Comparison of ENCODE assay signal across 20 cellular contexts in the genomic region with DNA sequence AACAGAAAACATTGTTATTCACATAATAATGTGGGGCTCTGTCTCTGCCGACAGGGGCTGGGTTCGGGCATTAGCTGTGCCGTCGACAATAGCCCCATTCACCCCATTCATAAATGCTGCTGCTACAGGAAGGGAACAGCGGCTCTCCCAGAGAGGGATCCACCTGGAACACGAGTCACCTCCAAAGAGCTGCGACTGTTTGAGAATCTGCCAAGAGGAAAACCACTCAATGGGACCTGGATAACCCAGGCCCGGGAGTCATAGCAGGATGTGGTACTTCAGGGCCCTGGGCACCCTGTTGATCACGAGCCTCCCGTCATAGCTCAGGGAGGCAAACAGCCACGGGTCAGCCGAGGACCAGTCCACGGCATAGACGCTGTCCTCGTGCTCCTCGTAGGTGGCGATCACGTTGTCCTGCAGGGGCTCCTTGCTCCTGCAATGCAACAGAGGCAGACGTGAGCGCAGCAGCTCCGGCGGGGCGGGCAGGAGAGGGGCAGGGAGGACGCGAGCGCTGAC.
DNase-seq lines count a peak whose midpoint lies in the region; ATAC-seq, FAIRE-seq and TF ChIP-seq lines count a peak whose summit lies in the region.
"Had no signal": no experiment of that assay in that cellular context is flagged by ENCODE, and none has a peak within 500 bp of the region (broad histone marks: within the 10 kb centered on the region; RNA-seq: fewer than 3 reads in every experiment).

No MANE protein-coding gene starts in this region.

- DNase-seq in HCT116 (ENCODE audit: low read depth, low spot score) (no peak), bronchial epithelial cell (ENCODE audit: low read depth) (peak; percentile 7), lower lobe of right lung (peak; percentile 29), D721Med (ENCODE audit: insufficient read length, low spot score) (no peak), D341Med (ENCODE audit: low spot score) (no peak)
- DNase-seq in activated CD4-positive, CD25-positive, alpha-beta regulatory T cell (lab: John Stamatoyannopoulos, UW): no peak
- DNase-seq: adrenal gland; Calu3; gastrocnemius medialis; MG63; NCI-H1694 treated with DMSO at 0.1 percent for 48 hours; NCI-H526 treated with DMSO at 0.1 percent for 48 hours; stimulated activated naive CD4-positive, alpha-beta T cell treated with Interleukin-2 at 50 U/mL for 16 hours had no signal

- H3K36me3 ChIP-seq in BLaER1: peaks cover 68% of the 10 kb centered on the region
- H3K36me3 ChIP-seq in HCT116 (ENCODE audit: control insufficient read depth in 1 of 2, insufficient read depth in 2 of 2, low read length in 2 of 2): peaks cover 0 to 9% of the 10 kb centered on the region in 2 experiments; a peak in 1 of 4 replicates
- H3K36me3 ChIP-seq in bronchial epithelial cell (ENCODE audit: control insufficient read depth, insufficient read depth, low read length): peaks cover 7% of the 10 kb centered on the region
- peaks cover 38% of the 10 kb centered on the region for H3K36me3 ChIP-seq in lower lobe of right lung
- H3K36me3 ChIP-seq: MG63 had no signal

- H3K27me3 ChIP-seq in BLaER1 (no peaks in the 10 kb centered on the region), HCT116 (ENCODE audit: insufficient read depth, low read length) (no peaks in the 10 kb centered on the region), bronchial epithelial cell (ENCODE audit: control insufficient read depth, insufficient read depth, low read length) (no peaks in the 10 kb centered on the region), lower lobe of right lung (ENCODE audit: low read depth) (no peaks in the 10 kb centered on the region)
- H3K27me3 ChIP-seq: adrenal gland, gastrocnemius medialis, MG63, pancreas, Peyer's patch had no signal

- H3K27ac ChIP-seq in BLaER1 (no peak overlapping the region), HCT116 (ENCODE audit: low read depth, low read length) (no peak overlapping the region), lower lobe of right lung (no peak overlapping the region)
- H3K27ac ChIP-seq: adrenal gland, gastrocnemius medialis, pancreas, Peyer's patch, skin epidermis, VCaP had no signal

- BruUV-seq in HCT116 (replicated peaks; lab: Mats Ljungman, UMichigan): no TSS peak

- H4K20me1 ChIP-seq in BLaER1 (no peaks in the 10 kb centered on the region), HCT116 (ENCODE audit: insufficient read depth) (no peaks in the 10 kb centered on the region)

- no peak for FAIRE-seq in bronchial epithelial cell (lab: Jason Lieb, UNC)
- FAIRE-seq in D721Med (lab: Jason Lieb, UNC): no peak
- FAIRE-seq: pancreas had no signal

- no peaks in the 10 kb centered on the region for H3K9me2 ChIP-seq in HCT116 (ENCODE audit: insufficient read depth)

- RAD21 ChIA-PET in HCT116 (lab: Charles Lee; ENCODE audit: low non-redundant PET in 1 of 2, low total read pairs in 2 of 2, uncharacterized antibody in 2 of 2, unreplicated experiment in 2 of 2): no interaction called here

- POLR2A ChIA-PET in HCT116 (lab: Charles Lee): no interaction called here

- H3K9ac ChIP-seq in BLaER1 (no peak overlapping the region), HCT116 (ENCODE audit: low read length) (no peak overlapping the region)

- H3K4me1 ChIP-seq in BLaER1: peaks cover 37% of the 10 kb centered on the region
- no peaks in the 10 kb centered on the region for H3K4me1 ChIP-seq in HCT116 (ENCODE audit: control insufficient read depth in 1 of 2, insufficient read depth in 2 of 2, low read length in 2 of 2)
- H3K4me1 ChIP-seq in lower lobe of right lung: peaks cover 4% of the 10 kb centered on the region
- H3K4me1 ChIP-seq: gastrocnemius medialis, pancreas, Peyer's patch had no signal

- ATAC-seq in HCT116: peak; percentile 29; the same call in 1 of the 2 replicates
- ATAC-seq in lower lobe of right lung: no peak
- ATAC-seq in GM21528 (IDR thresholded peaks at IDR 0.05; ENCODE audit: low FRiP score, unreplicated experiment): no peak
- ATAC-seq: activated T-helper 17 cell treated with anti-CD3 and anti-CD28 coated beads, Interleukin-2, amount 50 U/mL, for 72 hours; gastrocnemius medialis; pancreas had no signal

- CTCF ChIA-PET in HCT116 (lab: Charles Lee): no interaction called here

- no peak for TF ChIP-seq RAD21 in HCT116 (IDR thresholded peaks at IDR 0.05; ENCODE audit: low read depth)

- no peaks in the 10 kb centered on the region for H3K79me2 ChIP-seq in HCT116 (ENCODE audit: insufficient read depth, low read length)

- H3K9me3 ChIP-seq in BLaER1: no peaks in the 10 kb centered on the region
- no peaks in the 10 kb centered on the region for H3K9me3 ChIP-seq in HCT116 (ENCODE audit: control insufficient read depth in 1 of 2, insufficient read depth in 1 of 2, low read depth in 1 of 2, low read length in 2 of 2)
- H3K9me3 ChIP-seq in lower lobe of right lung: no peaks in the 10 kb centered on the region
- H3K9me3 ChIP-seq: adrenal gland, gastrocnemius medialis, MG63, pancreas, Peyer's patch had no signal

- H3K4me2 ChIP-seq in BLaER1 (peak overlapping the region; percentile 68; the same call in 1 of the 2 replicates), HCT116 (ENCODE audit: low read length) (no peak overlapping the region)

- intact Hi-C loops in HCT116 (cut with micrococcal nuclease): no loop called here
- intact Hi-C loops in lower lobe of right lung (cut with DNase I): no loop called here

- H2AFZ ChIP-seq in HCT116 (ENCODE audit: low read depth, low read length, poor library complexity, severe bottlenecking): no peak overlapping the region

- no peak overlapping the region for H3K4me3 ChIP-seq in BLaER1
- no peak overlapping the region for H3K4me3 ChIP-seq in HCT116 (replicated peaks in 1 of 2; ENCODE audit: low read depth in 1 of 2, low read length in 2 of 2)
- no peak overlapping the region for H3K4me3 ChIP-seq in bronchial epithelial cell (ENCODE audit: low read depth, low read length)
- H3K4me3 ChIP-seq in lower lobe of right lung: no peak overlapping the region
- H3K4me3 ChIP-seq: adrenal gland, gastrocnemius medialis, MG63, pancreas, Peyer's patch, skin epidermis had no signal

- no peak for TF ChIP-seq POLR2A in HCT116 (IDR thresholded peaks at IDR 0.05; ENCODE audit: borderline replicate concordance, extremely low read depth, insufficient read depth, insufficient read length)

- no peak for TF ChIP-seq CTCF in HCT116 (IDR thresholded peaks at IDR 0.05 in 2 of 3, conservative IDR thresholded peaks at IDR 0.05 in 1 of 3; ENCODE audit: borderline replicate concordance in 1 of 3, insufficient read depth in 1 of 3, low read depth in 2 of 3, low read length in 2 of 3)
- no peak for TF ChIP-seq CTCF in bronchial epithelial cell (IDR thresholded peaks at IDR 0.05; ENCODE audit: insufficient read depth, low read length, severe bottlenecking)
- no peak for TF ChIP-seq CTCF in lower lobe of right lung (IDR thresholded peaks at IDR 0.05)
- TF ChIP-seq CTCF in D721Med (IDR thresholded peaks at IDR 0.05; ENCODE audit: insufficient read depth, missing control alignments): no peak

TF ChIP-seq in HCT116, 20 proteins besides CTCF, POLR2A, EP300 and RAD21 (continues in another document):
- TF ChIP-seq SIN3A (IDR thresholded peaks at IDR 0.05; ENCODE audit: low read depth): no peak
- TF ChIP-seq, protein P1, sequence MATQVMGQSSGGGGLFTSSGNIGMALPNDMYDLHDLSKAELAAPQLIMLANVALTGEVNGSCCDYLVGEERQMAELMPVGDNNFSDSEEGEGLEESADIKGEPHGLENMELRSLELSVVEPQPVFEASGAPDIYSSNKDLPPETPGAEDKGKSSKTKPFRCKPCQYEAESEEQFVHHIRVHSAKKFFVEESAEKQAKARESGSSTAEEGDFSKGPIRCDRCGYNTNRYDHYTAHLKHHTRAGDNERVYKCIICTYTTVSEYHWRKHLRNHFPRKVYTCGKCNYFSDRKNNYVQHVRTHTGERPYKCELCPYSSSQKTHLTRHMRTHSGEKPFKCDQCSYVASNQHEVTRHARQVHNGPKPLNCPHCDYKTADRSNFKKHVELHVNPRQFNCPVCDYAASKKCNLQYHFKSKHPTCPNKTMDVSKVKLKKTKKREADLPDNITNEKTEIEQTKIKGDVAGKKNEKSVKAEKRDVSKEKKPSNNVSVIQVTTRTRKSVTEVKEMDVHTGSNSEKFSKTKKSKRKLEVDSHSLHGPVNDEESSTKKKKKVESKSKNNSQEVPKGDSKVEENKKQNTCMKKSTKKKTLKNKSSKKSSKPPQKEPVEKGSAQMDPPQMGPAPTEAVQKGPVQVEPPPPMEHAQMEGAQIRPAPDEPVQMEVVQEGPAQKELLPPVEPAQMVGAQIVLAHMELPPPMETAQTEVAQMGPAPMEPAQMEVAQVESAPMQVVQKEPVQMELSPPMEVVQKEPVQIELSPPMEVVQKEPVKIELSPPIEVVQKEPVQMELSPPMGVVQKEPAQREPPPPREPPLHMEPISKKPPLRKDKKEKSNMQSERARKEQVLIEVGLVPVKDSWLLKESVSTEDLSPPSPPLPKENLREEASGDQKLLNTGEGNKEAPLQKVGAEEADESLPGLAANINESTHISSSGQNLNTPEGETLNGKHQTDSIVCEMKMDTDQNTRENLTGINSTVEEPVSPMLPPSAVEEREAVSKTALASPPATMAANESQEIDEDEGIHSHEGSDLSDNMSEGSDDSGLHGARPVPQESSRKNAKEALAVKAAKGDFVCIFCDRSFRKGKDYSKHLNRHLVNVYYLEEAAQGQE (IDR thresholded peaks at IDR 0.05; ENCODE audit: low read depth): no peak
- TF ChIP-seq TCF7L2 (IDR thresholded peaks at IDR 0.05; ENCODE audit: borderline replicate concordance, extremely low read depth, insufficient read depth, insufficient read length): no peak
- no peak for TF ChIP-seq JUND (IDR thresholded peaks at IDR 0.05)
- TF ChIP-seq CBX3 (IDR thresholded peaks at IDR 0.05; ENCODE audit: low read depth): no peak
- no peak for TF ChIP-seq SRF (IDR thresholded peaks at IDR 0.05; ENCODE audit: low read depth)
- TF ChIP-seq, protein P2, sequence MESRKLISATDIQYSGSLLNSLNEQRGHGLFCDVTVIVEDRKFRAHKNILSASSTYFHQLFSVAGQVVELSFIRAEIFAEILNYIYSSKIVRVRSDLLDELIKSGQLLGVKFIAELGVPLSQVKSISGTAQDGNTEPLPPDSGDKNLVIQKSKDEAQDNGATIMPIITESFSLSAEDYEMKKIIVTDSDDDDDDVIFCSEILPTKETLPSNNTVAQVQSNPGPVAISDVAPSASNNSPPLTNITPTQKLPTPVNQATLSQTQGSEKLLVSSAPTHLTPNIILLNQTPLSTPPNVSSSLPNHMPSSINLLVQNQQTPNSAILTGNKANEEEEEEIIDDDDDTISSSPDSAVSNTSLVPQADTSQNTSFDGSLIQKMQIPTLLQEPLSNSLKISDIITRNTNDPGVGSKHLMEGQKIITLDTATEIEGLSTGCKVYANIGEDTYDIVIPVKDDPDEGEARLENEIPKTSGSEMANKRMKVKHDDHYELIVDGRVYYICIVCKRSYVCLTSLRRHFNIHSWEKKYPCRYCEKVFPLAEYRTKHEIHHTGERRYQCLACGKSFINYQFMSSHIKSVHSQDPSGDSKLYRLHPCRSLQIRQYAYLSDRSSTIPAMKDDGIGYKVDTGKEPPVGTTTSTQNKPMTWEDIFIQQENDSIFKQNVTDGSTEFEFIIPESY (IDR thresholded peaks at IDR 0.05; ENCODE audit: extremely low read depth, insufficient replicate concordance, low read length): no peak
- TF ChIP-seq EZH2 (IDR thresholded peaks at IDR 0.05): no peak
- no peak for TF ChIP-seq POLR2AphosphoS5 (IDR thresholded peaks at IDR 0.05; ENCODE audit: low read depth, low read length)
- TF ChIP-seq SP1 (IDR thresholded peaks at IDR 0.05; ENCODE audit: low read depth): no peak

Comparison
In these comparisons a context has a peak if more than half of its experiments do, and no peak if none do; other contexts are left out.
1. DNase-seq: peak in bronchial epithelial cell (single experiment) and lower lobe of right lung (single experiment); none in HCT116 (single experiment), activated CD4-positive, CD25-positive, alpha-beta regulatory T cell (0 of 4), D721Med (single experiment) and D341Med (single experiment).